14 cellular contexts compared by ENCODE assay signal in the genomic region with DNA sequence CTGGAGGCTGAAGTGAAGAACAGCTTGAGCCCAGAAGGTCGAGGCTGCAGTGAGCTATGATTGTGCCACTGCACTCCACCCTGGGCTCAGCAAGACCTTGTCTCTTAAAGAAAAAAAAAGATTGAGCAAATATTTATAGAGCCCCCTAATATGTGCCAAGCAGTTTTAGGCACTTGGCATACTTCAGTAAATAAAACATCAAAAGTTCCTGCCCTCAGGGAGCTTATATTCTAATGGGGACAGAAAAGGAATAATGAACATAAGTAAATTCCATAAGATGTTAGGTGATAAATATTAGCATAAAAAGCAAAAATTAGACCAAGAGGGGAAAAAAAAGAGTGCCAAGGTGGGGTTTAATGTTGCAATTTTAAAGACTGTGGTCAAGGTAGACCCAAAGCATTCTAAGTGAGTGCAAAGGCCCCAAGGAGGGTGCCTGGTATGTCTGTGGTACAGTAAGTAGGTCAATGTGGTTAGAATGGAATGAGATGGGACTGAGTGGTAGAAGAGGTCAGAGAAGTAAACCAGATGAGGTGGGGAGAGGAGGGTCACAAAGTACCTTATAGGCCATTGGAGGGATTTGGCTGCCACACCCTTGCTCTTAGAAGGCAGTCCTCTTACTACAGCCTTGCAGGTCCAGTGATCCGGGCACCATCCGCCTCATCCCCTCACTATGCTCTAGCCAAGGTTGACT. TPM values are rescaled to one million over a fixed set of nuclear protein-coding genes. Genes with fewer than 3 reads are reported as not detected.
A peak's percentile ranks its signal among the peaks of the same experiment; 100 is the strongest.
DNase-seq lines count a peak whose midpoint lies in the region; ATAC-seq and TF ChIP-seq lines count a peak whose summit lies in the region.
"Had no signal": no experiment of that assay in that cellular context is flagged by ENCODE, and none has a peak within 500 bp of the region (broad histone marks: within the 10 kb centered on the region; RNA-seq: fewer than 3 reads in every experiment).

No MANE protein-coding gene starts in this region.

- 94% methylated on average over 3 of the region's 3 CpGs for WGBS in right cardiac atrium

- CTCF ChIA-PET in activated CD8-positive, alpha-beta memory T cell treated with anti-CD3 and anti-CD28 coated beads, Interleukin-2, amount 10 ng/mL, durations not matched to agents 7 days and 5 days (lab: Charles Lee): interaction anchor here (1.0 to 3.0 kb wide), 3 partner anchors 10 to 324 kb away, joined by 3 to 21 read pairs (median 5); no protein-coding TSS in a partner anchor

- H3K27me3 Mint-ChIP-seq in activated CD8-positive, alpha-beta memory T cell treated with anti-CD3 and anti-CD28 coated beads, Interleukin-2, amount 10 ng/mL, durations not matched to agents 7 days and 5 days: no peaks in the 10 kb centered on the region
- peaks cover 5% of the 10 kb centered on the region for H3K27me3 Mint-ChIP-seq in brain

- no peak overlapping the region for H3K9ac ChIP-seq in rectal smooth muscle tissue (ENCODE audit: low read length)

- peaks cover 34% of the 10 kb centered on the region for H3K36me3 Mint-ChIP-seq in activated CD8-positive, alpha-beta memory T cell treated with anti-CD3 and anti-CD28 coated beads, Interleukin-2, amount 10 ng/mL, durations not matched to agents 7 days and 5 days
- H3K36me3 Mint-ChIP-seq in brain: peaks cover 35% of the 10 kb centered on the region

- H3K4me3 ChIP-seq in rectal smooth muscle tissue (ENCODE audit: low read length): peak overlapping the region; percentile 8
- no peak overlapping the region for H3K4me3 ChIP-seq in right cardiac atrium (ENCODE audit: low read length)
- H3K4me3 ChIP-seq: esophagus squamous epithelium, lung, testis had no signal

- H3K9me3 ChIP-seq in right cardiac atrium (ENCODE audit: control insufficient read depth, low read length): no peaks in the 10 kb centered on the region
- H3K9me3 ChIP-seq: esophagus squamous epithelium, Peyer's patch, testis had no signal

- no peak for ATAC-seq in activated CD8-positive, alpha-beta memory T cell treated with anti-CD3 and anti-CD28 coated beads, Interleukin-2, amount 10 ng/mL, durations not matched to agents 7 days and 5 days
- no peak for ATAC-seq in right cardiac atrium
- no peak for ATAC-seq in GM21367 (IDR thresholded peaks at IDR 0.05; ENCODE audit: unreplicated experiment)

- no peak for DNase-seq in activated CD8-positive, alpha-beta memory T cell treated with anti-CD3 and anti-CD28 coated beads, Interleukin-2, amount 10 ng/mL, durations not matched to agents 7 days and 5 days
- DNase-seq in activated CD8-positive, alpha-beta memory T cell treated with anti-CD3 and anti-CD28 coated beads, Interleukin-2, amount 50 U/mL, for 48 hours: no peak
- DNase-seq in M059J (ENCODE audit: low read depth) (peak; percentile 71), right cardiac atrium (no peak)
- no peak for DNase-seq in stimulated activated naive CD4-positive, alpha-beta T cell (lab: John Stamatoyannopoulos, UW)
- DNase-seq: amniotic stem cell; esophagus squamous epithelium; Peyer's patch; stimulated activated CD4-positive, alpha-beta T cell treated with anti-CD3 and anti-CD28 coated beads, Interleukin-12 subunit alpha, Interleukin-12 subunit beta, amount 100 ng/mL, for 4 hours; testis had no signal

- H3K4me3 Mint-ChIP-seq in activated CD8-positive, alpha-beta memory T cell treated with anti-CD3 and anti-CD28 coated beads, Interleukin-2, amount 10 ng/mL, durations not matched to agents 7 days and 5 days: peak overlapping the region; percentile 10
- H3K4me3 Mint-ChIP-seq in brain: peak overlapping the region; percentile 26 to 99 (median 69)

- intact Hi-C loops in right cardiac atrium (cut with DNase I): no loop called here

- no peak for TF ChIP-seq CTCF in brain (conservative IDR thresholded peaks at IDR 0.05)

- H3K27ac ChIP-seq in rectal smooth muscle tissue (ENCODE audit: low read depth, low read length) (no peak overlapping the region), right cardiac atrium (ENCODE audit: low read length) (no peak overlapping the region)
- H3K27ac ChIP-seq: esophagus squamous epithelium, testis had no signal

- H3K36me3 ChIP-seq in rectal smooth muscle tissue (ENCODE audit: control insufficient read depth, insufficient read depth, low read length): peaks cover 22% of the 10 kb centered on the region

- H3K4me1 ChIP-seq in rectal smooth muscle tissue (ENCODE audit: control insufficient read depth, insufficient read depth, low read length): peaks cover 15% of the 10 kb centered on the region
- H3K4me1 ChIP-seq in right cardiac atrium (ENCODE audit: control insufficient read depth, insufficient read depth, low read length): peaks cover 9% of the 10 kb centered on the region

- H3K9me3 Mint-ChIP-seq in activated CD8-positive, alpha-beta memory T cell treated with anti-CD3 and anti-CD28 coated beads, Interleukin-2, amount 10 ng/mL, durations not matched to agents 7 days and 5 days (ENCODE audit: low read depth): peaks cover 3% of the 10 kb centered on the region
- H3K9me3 Mint-ChIP-seq in brain: peaks cover 0 to 3% (median 0%) of the 10 kb centered on the region in 5 experiments

- peaks cover 66% of the 10 kb centered on the region for H3K4me1 Mint-ChIP-seq in activated CD8-positive, alpha-beta memory T cell treated with anti-CD3 and anti-CD28 coated beads, Interleukin-2, amount 10 ng/mL, durations not matched to agents 7 days and 5 days
- H3K4me1 Mint-ChIP-seq in brain: peaks cover 57% of the 10 kb centered on the region

- no peaks in the 10 kb centered on the region for H3K27me3 ChIP-seq in rectal smooth muscle tissue (ENCODE audit: control insufficient read depth, insufficient read depth, low read length)
- H3K27me3 ChIP-seq in right cardiac atrium (ENCODE audit: control insufficient read depth, insufficient read depth): no peaks in the 10 kb centered on the region
- H3K27me3 ChIP-seq: esophagus squamous epithelium, Peyer's patch, testis had no signal

- H3K27ac Mint-ChIP-seq in activated CD8-positive, alpha-beta memory T cell treated with anti-CD3 and anti-CD28 coated beads, Interleukin-2, amount 10 ng/mL, durations not matched to agents 7 days and 5 days: peak overlapping the region; percentile 77
- peak overlapping the region in 3 of 5 experiments; percentile 17 to 98 (median 69) for H3K27ac Mint-ChIP-seq in brain

RNA-seq across cellular contexts. Expression of gene TOE1, which starts 2.2 kb away (rescaled TPM):
- 10 to 100 TPM; 21.4 to 26.5 TPM for total RNA-seq in activated CD8-positive, alpha-beta memory T cell treated with anti-CD3 and anti-CD28 coated beads, Interleukin-2, amount 10 ng/mL, durations not matched to agents 7 days and 5 days
- 19.2 and 20.9 TPM in 2 replicates for total RNA-seq in M059J (2014; rRNA removed; shearing (Covaris generic))
- polyA plus RNA-seq in brain (ENCODE audit: insufficient read depth, low read depth, low replicate concordance) (10.6 TPM), right cardiac atrium (4.5 TPM)
- 1 to 10 TPM; 5.0 to 6.6 (median 6.2) TPM for total RNA-seq in right cardiac atrium

RNA-seq across cellular contexts. Expression of gene MUTYH, which starts 2.5 kb away (rescaled TPM):
- total RNA-seq in activated CD8-positive, alpha-beta memory T cell treated with anti-CD3 and anti-CD28 coated beads, Interleukin-2, amount 10 ng/mL, durations not matched to agents 7 days and 5 days: 10 to 100 TPM; 65.3 to 67.2 TPM
- total RNA-seq in M059J (2014; rRNA removed; shearing (Covaris generic)): 7.2 and 17.1 TPM in 2 replicates
- 31.8 TPM for polyA plus RNA-seq in brain (ENCODE audit: insufficient read depth, low read depth, low replicate concordance)
- total RNA-seq in right cardiac atrium: 10 to 100 TPM in 3 of 4 donors, 1 to 10 TPM in 1; 7.7 to 12.7 (median 11.2) TPM
- 8.7 TPM for polyA plus RNA-seq in right cardiac atrium

RNA-seq across cellular contexts. Expression of gene HPDL, which starts 11.1 kb away (rescaled TPM):
- total RNA-seq in activated CD8-positive, alpha-beta memory T cell treated with anti-CD3 and anti-CD28 coated beads, Interleukin-2, amount 10 ng/mL, durations not matched to agents 7 days and 5 days: 10 to 100 TPM; 16.3 to 23.4 TPM
- not detected in 2 replicates for total RNA-seq in M059J (2014; rRNA removed; shearing (Covaris generic))
- polyA plus RNA-seq in brain (ENCODE audit: insufficient read depth, low read depth, low replicate concordance) (9.4 TPM), right cardiac atrium (0.38 TPM)
- under 1 TPM in 3 of 4 donors, not detected in 1; 0.25 to 0.56 (median 0.40) TPM for total RNA-seq in right cardiac atrium

Comparison
In these comparisons a context has a peak if more than half of its experiments do, and no peak if none do; other contexts are left out.
1. RNA of gene HPDL, which starts 11.1 kb away (total RNA-seq): 16.3 to 23.4 TPM in activated CD8-positive, alpha-beta memory T cell treated with anti-CD3 and anti-CD28 coated beads, Interleukin-2, amount 10 ng/mL, durations not matched to agents 7 days and 5 days; 0.25 to 0.56 TPM in right cardiac atrium and not detected in M059J; every median in the first group is over 10 times any median in the second.